In the genomic region with DNA sequence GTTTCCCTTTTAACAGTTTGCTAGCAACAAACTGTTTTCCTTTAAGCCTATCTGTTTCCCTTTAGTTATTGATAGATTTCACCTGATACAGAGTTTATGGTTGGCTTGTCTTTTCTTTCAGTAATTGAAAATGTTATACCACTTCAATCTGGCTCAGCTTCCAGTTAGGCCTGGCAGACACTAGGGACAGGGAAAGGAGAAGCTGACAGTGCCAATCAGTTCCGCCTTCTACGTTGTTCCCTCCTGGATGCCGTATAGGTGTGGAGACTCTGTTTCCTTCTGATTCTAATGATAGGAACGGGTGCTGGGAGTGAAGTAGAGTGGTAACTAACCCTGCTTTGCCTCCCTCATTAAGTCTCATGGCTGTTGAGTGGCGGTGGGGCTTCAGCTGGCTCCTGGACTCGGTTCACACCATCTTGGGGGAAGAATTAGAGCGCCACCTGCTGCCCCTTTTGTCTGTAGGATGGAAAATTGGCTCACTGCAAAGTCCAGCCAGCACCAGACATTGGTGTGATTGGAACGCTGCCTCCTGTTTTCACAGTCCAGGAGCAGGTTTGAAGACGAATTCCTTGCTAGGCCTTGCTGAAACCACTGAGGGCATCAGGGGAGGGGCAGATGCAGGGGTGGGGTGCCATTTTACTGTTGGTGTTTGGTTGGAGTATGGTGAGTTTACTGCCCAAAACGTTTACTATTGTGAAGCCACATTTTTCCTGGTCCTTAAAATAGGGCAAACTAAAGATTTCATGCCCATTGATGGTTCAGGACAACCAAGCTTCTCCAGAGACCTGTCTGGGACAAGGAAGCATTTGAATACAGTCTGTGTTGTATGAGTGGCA, we compare ENCODE assay signal across 8 cellular contexts.
DNase-seq lines count a peak whose midpoint lies in the region; ATAC-seq and TF ChIP-seq lines count a peak whose summit lies in the region.

No MANE protein-coding gene starts in this region.

- no peaks in the 10 kb centered on the region for H3K4me1 ChIP-seq in SK-N-SH (ENCODE audit: control insufficient read depth in 1 of 2, insufficient read depth in 2 of 2, low read depth in 1 of 2, low read length in 1 of 2)
- H3K4me1 ChIP-seq in smooth muscle cell (ENCODE audit: low read depth), result no peaks in the 10 kb centered on the region
- no peaks in the 10 kb centered on the region for H3K4me1 ChIP-seq in gastroesophageal sphincter

- no peak for TF ChIP-seq POLR2A in gastroesophageal sphincter (IDR thresholded peaks at IDR 0.05)

- H3K79me2 ChIP-seq in SK-N-SH (ENCODE audit: insufficient read depth) (no peaks in the 10 kb centered on the region), smooth muscle cell (ENCODE audit: low read depth) (no peaks in the 10 kb centered on the region)

- TF ChIP-seq EP300 in SK-N-SH (IDR thresholded peaks at IDR 0.05; ENCODE audit: borderline replicate concordance in 1 of 2, low read depth in 1 of 2, low read length in 1 of 2) (no peak), gastroesophageal sphincter (IDR thresholded peaks at IDR 0.05) (no peak)

- H2AFZ ChIP-seq in SK-N-SH (ENCODE audit: low read depth) (no peak overlapping the region), smooth muscle cell (ENCODE audit: low read depth) (peak overlapping the region; percentile 82)

- peak; percentile 79 for TF ChIP-seq RAD21 in SK-N-SH (IDR thresholded peaks at IDR 0.05; ENCODE audit: low read length)

- TF ChIP-seq CTCF in GM06990 (IDR thresholded peaks at IDR 0.05; ENCODE audit: insufficient read depth, low read length, poor library complexity, severe bottlenecking) (peak; percentile 56), HFF-Myc (IDR thresholded peaks at IDR 0.05; ENCODE audit: low read depth, low read length, missing control alignments) (peak; percentile 13), SK-N-SH (IDR thresholded peaks at IDR 0.05) (peak; percentile 68), smooth muscle cell (IDR thresholded peaks at IDR 0.05; ENCODE audit: borderline replicate concordance, insufficient read depth, poor library complexity, severe bottlenecking) (peak; percentile 62), gastroesophageal sphincter (IDR thresholded peaks at IDR 0.05) (no peak)

- no peak overlapping the region for H3K27ac ChIP-seq in SK-N-SH (ENCODE audit: low read depth in 2 of 2, low read length in 1 of 2)
- no peak overlapping the region for H3K27ac ChIP-seq in smooth muscle cell (ENCODE audit: low read depth)
- H3K27ac ChIP-seq in gastroesophageal sphincter, result no peak overlapping the region

- CTCF ChIA-PET in SK-N-SH (lab: Yijun Ruan, JAX), result interaction anchor here (0.6 to 3.1 kb wide), 16 partner anchors 11 to 1730 kb away, joined by 3 to 9 read pairs (median 3); partner anchors contain the start of gene GRIK2

- no peaks in the 10 kb centered on the region for H3K9me3 ChIP-seq in SK-N-SH
- no peaks in the 10 kb centered on the region for H3K9me3 ChIP-seq in smooth muscle cell (replicated peaks; ENCODE audit: low read depth)
- no peaks in the 10 kb centered on the region for H3K9me3 ChIP-seq in gastroesophageal sphincter

- no peak for DNase-seq in GM06990 (ENCODE audit: extremely low read depth, insufficient read length)
- DNase-seq in HFF-Myc (ENCODE audit: extremely low read depth, low read depth), result no peak
- peak; percentile 64 for DNase-seq in NCI-H1092 (lab: John Stamatoyannopoulos, UW)
- DNase-seq in SK-N-SH, result peak; percentile 27
- DNase-seq in glomerular visceral epithelial cell (ENCODE audit: extremely low spot score), result peak; percentile 67
- peak; percentile 17 for DNase-seq in smooth muscle cell (lab: John Stamatoyannopoulos, UW; ENCODE audit: unreplicated experiment)
- DNase-seq in AG08395 (ENCODE audit: low spot score), result no peak

- H3K9me2 ChIP-seq in SK-N-SH, result no peaks in the 10 kb centered on the region

- ATAC-seq in gastroesophageal sphincter, result no peak

- H3K4me2 ChIP-seq in SK-N-SH, result no peak overlapping the region
- no peak overlapping the region for H3K4me2 ChIP-seq in smooth muscle cell

- no peak overlapping the region for H3K9ac ChIP-seq in SK-N-SH
- H3K9ac ChIP-seq in smooth muscle cell (ENCODE audit: low read depth), result no peak overlapping the region

- POLR2A ChIA-PET in SK-N-SH (lab: Yijun Ruan, JAX), result no interaction called here

- WGBS in SK-N-SH (ENCODE audit: low lambda C conversion rate), result 54% methylated on average over 7 of the region's 10 CpGs
- WGBS in smooth muscle cell (ENCODE audit: low lambda C conversion rate), result 32% methylated on average over 9 of the region's 10 CpGs
- 24 to 32% methylated on average over 7 to 8 of the region's 10 CpGs for WGBS in gastroesophageal sphincter (ENCODE audit: low coverage in 1 of 2), 2 donors

- H3K36me3 ChIP-seq in GM06990 (ENCODE audit: control insufficient read depth, insufficient read depth, low read length) (no peaks in the 10 kb centered on the region), SK-N-SH (replicated peaks in 1 of 2; ENCODE audit: control insufficient read depth in 1 of 2, insufficient read depth in 2 of 2, low read length in 1 of 2) (no peaks in the 10 kb centered on the region), smooth muscle cell (ENCODE audit: low read depth) (no peaks in the 10 kb centered on the region), gastroesophageal sphincter (no peaks in the 10 kb centered on the region)

- H4K20me1 ChIP-seq in SK-N-SH (ENCODE audit: insufficient read depth) (no peaks in the 10 kb centered on the region), smooth muscle cell (ENCODE audit: low read depth) (no peaks in the 10 kb centered on the region)

- H3F3A ChIP-seq in SK-N-SH (replicated peaks; ENCODE audit: insufficient read depth) (no peaks in the 10 kb centered on the region), smooth muscle cell (ENCODE audit: low read depth) (no peaks in the 10 kb centered on the region)

- H3K27me3 ChIP-seq in GM06990 (replicated peaks; ENCODE audit: control insufficient read depth, insufficient read depth, low read length) (no peaks in the 10 kb centered on the region), SK-N-SH (ENCODE audit: insufficient read depth) (no peaks in the 10 kb centered on the region), smooth muscle cell (ENCODE audit: low read depth) (no peaks in the 10 kb centered on the region), gastroesophageal sphincter (no peaks in the 10 kb centered on the region)

- H3K4me3 ChIP-seq in GM06990 (replicated peaks; ENCODE audit: low read depth, low read length), result no peak overlapping the region
- no peak overlapping the region for H3K4me3 ChIP-seq in HFF-Myc (replicated peaks; ENCODE audit: low read depth, low read length)
- H3K4me3 ChIP-seq in SK-N-SH (ENCODE audit: low read depth in 2 of 2, low read length in 1 of 2), result peak overlapping the region in 1 of 2 experiments; percentile 35; a peak in 1 of 4 replicates
- H3K4me3 ChIP-seq in smooth muscle cell, result no peak overlapping the region
- H3K4me3 ChIP-seq in gastroesophageal sphincter, result no peak overlapping the region

TF ChIP-seq in SK-N-SH, 30 proteins besides CTCF, POLR2A, EP300 and RAD21:
- TF ChIP-seq FOSL2 (IDR thresholded peaks at IDR 0.05; ENCODE audit: borderline replicate concordance, low read depth) (no peak), SMC3 (IDR thresholded peaks at IDR 0.05; ENCODE audit: low read depth, low read length) (peak; percentile 65)
- TF ChIP-seq, protein P1, sequence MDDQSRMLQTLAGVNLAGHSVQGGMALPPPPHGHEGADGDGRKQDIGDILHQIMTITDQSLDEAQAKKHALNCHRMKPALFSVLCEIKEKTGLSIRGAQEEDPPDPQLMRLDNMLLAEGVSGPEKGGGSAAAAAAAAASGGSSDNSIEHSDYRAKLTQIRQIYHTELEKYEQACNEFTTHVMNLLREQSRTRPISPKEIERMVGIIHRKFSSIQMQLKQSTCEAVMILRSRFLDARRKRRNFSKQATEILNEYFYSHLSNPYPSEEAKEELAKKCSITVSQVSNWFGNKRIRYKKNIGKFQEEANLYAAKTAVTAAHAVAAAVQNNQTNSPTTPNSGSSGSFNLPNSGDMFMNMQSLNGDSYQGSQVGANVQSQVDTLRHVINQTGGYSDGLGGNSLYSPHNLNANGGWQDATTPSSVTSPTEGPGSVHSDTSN (IDR thresholded peaks at IDR 0.05), result no peak

Comparison
In these comparisons a context has a peak if more than half of its experiments do, and no peak if none do; other contexts are left out.
1. DNase-seq: peak in NCI-H1092 (single experiment), SK-N-SH (single experiment), glomerular visceral epithelial cell (single experiment) and smooth muscle cell (single experiment); none in GM06990 (single experiment), HFF-Myc (single experiment) and AG08395 (single experiment).
2. CTCF ChIP-seq: peak in GM06990 (single experiment), HFF-Myc (single experiment), SK-N-SH (single experiment) and smooth muscle cell (single experiment); none in gastroesophageal sphincter (0 of 4).